In genomic region chr21:46567348-46567747, GRCh38 we compare ENCODE assay signal across 19 cellular contexts. TPM values are rescaled to one million over a fixed set of nuclear protein-coding genes. Genes with fewer than 3 reads are reported as not detected.
DNase-seq lines count a peak whose midpoint lies in the region; ATAC-seq and TF ChIP-seq lines count a peak whose summit lies in the region.
"Had no signal": no experiment of that assay in that cellular context is flagged by ENCODE, and none has a peak within 500 bp of the region (broad histone marks: within the 10 kb centered on the region; RNA-seq: fewer than 3 reads in every experiment).

No MANE protein-coding gene starts in this region.

- POLR2A ChIA-PET in HEK293T (lab: Yijun Ruan, JAX) = no interaction called here
- POLR2A ChIA-PET in MCF 10A (lab: Yijun Ruan, JAX) = no interaction called here

- peaks cover 77% of the 10 kb centered on the region for H3K36me3 ChIP-seq in lower lobe of right lung

- peaks cover 1 to 2% of the 10 kb centered on the region in 2 donors for H3K9me3 Mint-ChIP-seq in activated T-cell treated with anti-CD3 and anti-CD28 coated beads, Interleukin-2, amount 50 U/mL, for 72 hours
- no peaks in the 10 kb centered on the region for H3K9me3 Mint-ChIP-seq in MCF 10A (ENCODE audit: unreplicated experiment)
- H3K9me3 Mint-ChIP-seq: CD14-positive monocyte had no signal

- intact Hi-C loops in lower lobe of right lung (cut with DNase I) = no loop called here
- intact Hi-C loops in MCF 10A (cut with micrococcal nuclease) = no loop called here

- no peak for ATAC-seq in activated T-cell treated with anti-CD3 and anti-CD28 coated beads, Interleukin-2, amount 50 U/mL, for 72 hours (replicated peaks in 1 of 2)
- ATAC-seq in lower lobe of right lung (no peak), HG03097 (IDR thresholded peaks at IDR 0.05; ENCODE audit: low FRiP score, unreplicated experiment) (no peak), GM21526 (IDR thresholded peaks at IDR 0.05; ENCODE audit: low FRiP score, unreplicated experiment) (no peak)
- ATAC-seq: A549 had no signal

- BruUV-seq in MCF 10A (replicated peaks; lab: Mats Ljungman, UMichigan) = no TSS peak

- no peak for DNase-seq in activated T-cell treated with anti-CD3 and anti-CD28 coated beads, Interleukin-2, amount 50 U/mL, for 72 hours
- no peak for DNase-seq in activated T-cell treated with anti-CD3 and anti-CD28 coated beads, Interleukin-2, amount 50 U/mL, for 48 hours
- DNase-seq in AG20443 (ENCODE audit: low spot score) (peak; percentile 10), HEK293T (ENCODE audit: extremely low spot score) (peak; percentile 5), lower lobe of right lung (peak; percentile 16), MCF 10A (ENCODE audit: unreplicated experiment) (no peak)
- DNase-seq: Calu3, DMS53, NCI-H1105, NCI-H1694, NCI-H2107, NCI-H226, NCI-H524 treated with DMSO at 0.1 percent for 48 hours had no signal

- peaks cover 15 to 37% of the 10 kb centered on the region in 2 donors for H3K36me3 Mint-ChIP-seq in activated T-cell treated with anti-CD3 and anti-CD28 coated beads, Interleukin-2, amount 50 U/mL, for 72 hours (ENCODE audit: insufficient read depth in 2 of 2)
- peaks cover 60% of the 10 kb centered on the region for H3K36me3 Mint-ChIP-seq in MCF 10A (ENCODE audit: insufficient read depth, unreplicated experiment)

- H3K9me3 ChIP-seq in lower lobe of right lung = no peaks in the 10 kb centered on the region
- H3K9me3 ChIP-seq: A549 had no signal

- H3K4me1 Mint-ChIP-seq in activated T-cell treated with anti-CD3 and anti-CD28 coated beads, Interleukin-2, amount 50 U/mL, for 72 hours (ENCODE audit: low read depth) = peaks cover 26% of the 10 kb centered on the region
- H3K4me1 Mint-ChIP-seq in MCF 10A (ENCODE audit: insufficient read depth, unreplicated experiment) = no peaks in the 10 kb centered on the region

- TF ChIP-seq CTCF in lower lobe of right lung (IDR thresholded peaks at IDR 0.05) = no peak
- no peak for TF ChIP-seq CTCF in MCF 10A (IDR thresholded peaks at IDR 0.05; ENCODE audit: unreplicated experiment)

- no peak overlapping the region for H3K4me3 ChIP-seq in lower lobe of right lung
- H3K4me3 ChIP-seq: A549 had no signal

- H3K27ac ChIP-seq in lower lobe of right lung = no peak overlapping the region
- H3K27ac ChIP-seq: A549 had no signal

- CTCF ChIA-PET in HEK293T (lab: Yijun Ruan, JAX) = no interaction called here
- CTCF ChIA-PET in MCF 10A (lab: Yijun Ruan, JAX) = no interaction called here

- H3K4me1 ChIP-seq in lower lobe of right lung = no peaks in the 10 kb centered on the region
- H3K4me1 ChIP-seq: A549 had no signal

- peak overlapping the region; percentile 24 for H3K27ac Mint-ChIP-seq in activated T-cell treated with anti-CD3 and anti-CD28 coated beads, Interleukin-2, amount 50 U/mL, for 72 hours
- no peak overlapping the region for H3K27ac Mint-ChIP-seq in MCF 10A (ENCODE audit: low read depth, unreplicated experiment)

- no peak overlapping the region for H3K4me3 Mint-ChIP-seq in activated T-cell treated with anti-CD3 and anti-CD28 coated beads, Interleukin-2, amount 50 U/mL, for 72 hours
- H3K4me3 Mint-ChIP-seq in MCF 10A (ENCODE audit: unreplicated experiment) = no peak overlapping the region
- H3K4me3 Mint-ChIP-seq: CD14-positive monocyte, IgD-negative memory B cell had no signal

- no peaks in the 10 kb centered on the region for H3K27me3 Mint-ChIP-seq in activated T-cell treated with anti-CD3 and anti-CD28 coated beads, Interleukin-2, amount 50 U/mL, for 72 hours (ENCODE audit: low read depth)
- no peaks in the 10 kb centered on the region for H3K27me3 Mint-ChIP-seq in MCF 10A (ENCODE audit: insufficient read depth, unreplicated experiment)
- H3K27me3 Mint-ChIP-seq: IgD-negative memory B cell had no signal

- H3K27me3 ChIP-seq in lower lobe of right lung (ENCODE audit: low read depth) = no peaks in the 10 kb centered on the region

TF ChIP-seq in HEK293T, 16 proteins besides CTCF, POLR2A, EP300 and RAD21:
- TF ChIP-seq CTBP1 (IDR thresholded peaks at IDR 0.05; ENCODE audit: borderline replicate concordance) = no peak
- TF ChIP-seq LEF1 (IDR thresholded peaks at IDR 0.05; ENCODE audit: borderline replicate concordance) = no peak

RNA-seq across cellular contexts. Expression of gene S100B, which starts 37.5 kb away (rescaled TPM):
- total RNA-seq in activated T-cell treated with anti-CD3 and anti-CD28 coated beads, Interleukin-2, amount 50 U/mL, for 72 hours = under 1 TPM in 1 of 2 donors, not detected in 1; 0.72 TPM
- total RNA-seq in lower lobe of right lung (4.5 TPM), MCF 10A (2022) (not detected in 2 replicates)
- total RNA-seq: Calu3, HT-29 had no signal

Comparison
In these comparisons a context has a peak if more than half of its experiments do, and no peak if none do; other contexts are left out.
1. DNase-seq: peak in AG20443 (single experiment), HEK293T (single experiment) and lower lobe of right lung (single experiment); none in activated T-cell treated with anti-CD3 and anti-CD28 coated beads, Interleukin-2, amount 50 U/mL, for 72 hours (0 of 2), activated T-cell treated with anti-CD3 and anti-CD28 coated beads, Interleukin-2, amount 50 U/mL, for 48 hours (0 of 2) and MCF 10A (single experiment).